8 cellular contexts compared by ENCODE assay signal in the genomic region with DNA sequence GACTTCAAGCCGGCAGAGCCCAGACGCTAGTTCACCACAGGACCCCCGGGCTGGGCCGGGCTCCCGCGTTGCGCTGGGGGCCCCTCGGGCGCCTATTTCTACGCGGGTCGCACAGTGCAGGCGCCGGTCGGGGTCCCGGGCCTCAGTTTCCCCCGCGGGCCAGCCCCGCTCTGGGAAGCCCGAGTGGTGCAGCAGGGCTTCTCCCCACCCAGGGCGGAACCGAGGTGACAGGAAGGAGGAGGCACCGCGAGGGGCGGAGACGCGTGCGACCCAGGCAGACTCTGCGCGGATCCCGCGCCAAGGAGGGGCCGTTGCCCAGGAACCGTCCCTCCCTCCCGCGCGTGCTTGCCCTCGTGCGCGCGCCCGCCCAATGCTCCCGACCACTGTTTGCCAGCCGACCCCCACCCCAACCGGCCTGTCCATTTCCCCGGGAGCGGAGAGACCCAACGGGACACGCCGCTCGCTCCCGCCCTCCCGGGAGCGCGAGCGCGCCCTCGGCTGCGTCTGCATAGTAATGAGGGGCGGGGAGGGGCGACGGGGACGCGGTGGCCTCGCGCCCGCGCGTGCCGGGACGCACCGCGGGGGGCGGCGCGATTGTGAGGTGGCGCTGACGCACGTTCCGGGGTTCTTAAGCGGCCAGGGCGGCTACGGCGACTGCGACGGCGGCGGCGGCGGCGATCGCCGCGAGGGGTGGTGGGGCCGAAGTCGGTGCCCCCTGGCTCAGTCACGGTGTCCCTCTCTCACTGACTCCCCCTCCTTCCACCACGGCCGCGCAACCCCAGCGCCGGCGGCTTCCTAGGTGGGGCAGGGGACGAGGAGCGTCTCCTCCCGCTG. TPM values are rescaled to one million over a fixed set of nuclear protein-coding genes. Genes with fewer than 3 reads are reported as not detected.
A peak's percentile ranks its signal among the peaks of the same experiment; 100 is the strongest.
DNase-seq lines count a peak whose midpoint lies in the region; ATAC-seq and TF ChIP-seq lines count a peak whose summit lies in the region.

A gene (plus strand): TSS at position 657 of the 834 bp plus-strand sequence. CDS start 193 bp downstream, outside the sequence.

- DNase-seq in ELF-1 (ENCODE audit: low read depth, low spot score): peak; percentile 94
- DNase-seq in SJCRH30: peak; percentile 87 to 89
- peak; percentile 85 for DNase-seq in activated gamma-delta T cell treated with anti-CD3 and anti-CD28 coated beads, Interleukin-2, amount 50 U/mL, for 16 hours (ENCODE audit: low read depth)
- DNase-seq in fibroblast of villous mesenchyme (ENCODE audit: low read depth): peak; percentile 95
- peak; percentile 94 for DNase-seq in neural progenitor cell (ENCODE audit: low spot score)

- ATAC-seq in GM21825 (IDR thresholded peaks at IDR 0.05; ENCODE audit: unreplicated experiment): peak; percentile 60

- peaks cover 13% of the 10 kb centered on the region for H3K27me3 Mint-ChIP-seq in neural progenitor cell (ENCODE audit: insufficient read depth, low read depth)

- H3F3A ChIP-seq in neural progenitor cell (ENCODE audit: low read depth): peaks cover 14% of the 10 kb centered on the region

- H3K4me3 ChIP-seq in SJCRH30: peak within 1 kb of the TSS; percentile 78
- peak within 1 kb of the TSS; percentile 88 for H3K4me3 ChIP-seq in fibroblast of villous mesenchyme (ENCODE audit: low read depth, low read length)
- peak within 1 kb of the TSS; percentile 74 for H3K4me3 ChIP-seq in neural progenitor cell
- H3K4me3 ChIP-seq in stomach smooth muscle (ENCODE audit: low read length in 2 of 2): peak within 1 kb of the TSS; percentile 78 to 95

- H3K9me3 ChIP-seq in KOPT-K1 (ENCODE audit: insufficient read depth, low read length, poor library complexity, severe bottlenecking) (no peaks in the 10 kb centered on the region), SJCRH30 (replicated peaks) (no peaks in the 10 kb centered on the region), neural progenitor cell (ENCODE audit: low read depth) (no peaks in the 10 kb centered on the region), stomach smooth muscle (ENCODE audit: control insufficient read depth in 2 of 2, low read length in 2 of 2) (no peaks in the 10 kb centered on the region)

- H3K9ac ChIP-seq in neural progenitor cell (no peak within 1 kb of the TSS), stomach smooth muscle (ENCODE audit: low read length in 2 of 2) (peak within 1 kb of the TSS; percentile 80 to 99)

- H3K9me3 Mint-ChIP-seq in neural progenitor cell: peaks cover 2% of the 10 kb centered on the region

- H3K79me2 ChIP-seq in neural progenitor cell (ENCODE audit: low read depth): no peaks in the 10 kb centered on the region

- H3K27ac Mint-ChIP-seq in neural progenitor cell: no peak within 1 kb of the TSS

- no peaks in the 10 kb centered on the region for H3K36me3 ChIP-seq in KOPT-K1 (ENCODE audit: insufficient read depth, low read length)
- H3K36me3 ChIP-seq in SJCRH30: no peaks in the 10 kb centered on the region
- H3K36me3 ChIP-seq in neural progenitor cell: no peaks in the 10 kb centered on the region
- H3K36me3 ChIP-seq in stomach smooth muscle (ENCODE audit: control insufficient read depth in 2 of 2, insufficient read depth in 2 of 2, low read length in 2 of 2): no peaks in the 10 kb centered on the region

- H3K4me1 Mint-ChIP-seq in neural progenitor cell: peaks cover 9% of the 10 kb centered on the region

- H3K4me2 ChIP-seq in neural progenitor cell: peak within 1 kb of the TSS; percentile 89

- H3K4me1 ChIP-seq in SJCRH30 (peaks cover 8% of the 10 kb centered on the region; the same call in 1 of the 2 replicates), neural progenitor cell (peaks cover 6% of the 10 kb centered on the region), stomach smooth muscle (ENCODE audit: control insufficient read depth, insufficient read depth, low read length) (no peaks in the 10 kb centered on the region)

- H3K27me3 ChIP-seq in SJCRH30 (peaks cover 4% of the 10 kb centered on the region; the same call in 1 of the 2 replicates), neural progenitor cell (peaks cover 33% of the 10 kb centered on the region), stomach smooth muscle (ENCODE audit: control insufficient read depth in 1 of 2, insufficient read depth in 2 of 2, low read length in 2 of 2) (no peaks in the 10 kb centered on the region)

- peaks cover 16% of the 10 kb centered on the region for H4K20me1 ChIP-seq in neural progenitor cell (ENCODE audit: low read depth)

- peak within 1 kb of the TSS; percentile 83 for H2AFZ ChIP-seq in neural progenitor cell (replicated peaks)

- no peak for TF ChIP-seq CTCF in fibroblast of villous mesenchyme (IDR thresholded peaks at IDR 0.05; ENCODE audit: insufficient read depth, low read depth, low read length)
- no peak for TF ChIP-seq CTCF in neural progenitor cell (IDR thresholded peaks at IDR 0.05)

- H3K27ac ChIP-seq in KOPT-K1 (ENCODE audit: low read depth, low read length, poor library complexity, severe bottlenecking) (peak within 1 kb of the TSS; percentile 47), SJCRH30 (peak within 1 kb of the TSS; percentile 32; the same call in 1 of the 2 replicates), neural progenitor cell (peak within 1 kb of the TSS; percentile 2), stomach smooth muscle (ENCODE audit: low read length) (peak within 1 kb of the TSS; percentile 100)

- H3K36me3 Mint-ChIP-seq in neural progenitor cell: no peaks in the 10 kb centered on the region

- peak within 1 kb of the TSS; percentile 89 for H3K4me3 Mint-ChIP-seq in neural progenitor cell

RNA-seq across cellular contexts. Expression of the gene that starts here (rescaled TPM):
- total RNA-seq in SJCRH30 (2014; rRNA removed; shearing (Covaris generic)): 0.56 and 0.73 TPM in 2 replicates
- total RNA-seq in fibroblast of villous mesenchyme (16.4 and 38.9 TPM in 2 replicates), neural progenitor cell (ENCODE audit: low replicate concordance) (1.3 and 1.9 TPM in 2 replicates)

Comparison
In these comparisons a context has a peak if more than half of its experiments do, and no peak if none do; other contexts are left out.
1. Peak in every context shown above with its lines: DNase-seq, ATAC-seq, H3K4me3 ChIP-seq and H3K27ac ChIP-seq.
2. Peak in DNase-seq, H3K4me3 ChIP-seq and H3K27ac ChIP-seq in SJCRH30; RNA of the gene not detected or under 1 TPM.
3. H3K27ac ChIP-seq: peak in every context shown above with its lines; median percentile 100 in stomach smooth muscle; 47 in KOPT-K1; 32 in SJCRH30; 2 in neural progenitor cell.